1 cellular context compared by ENCODE assay signal in the genomic region with DNA sequence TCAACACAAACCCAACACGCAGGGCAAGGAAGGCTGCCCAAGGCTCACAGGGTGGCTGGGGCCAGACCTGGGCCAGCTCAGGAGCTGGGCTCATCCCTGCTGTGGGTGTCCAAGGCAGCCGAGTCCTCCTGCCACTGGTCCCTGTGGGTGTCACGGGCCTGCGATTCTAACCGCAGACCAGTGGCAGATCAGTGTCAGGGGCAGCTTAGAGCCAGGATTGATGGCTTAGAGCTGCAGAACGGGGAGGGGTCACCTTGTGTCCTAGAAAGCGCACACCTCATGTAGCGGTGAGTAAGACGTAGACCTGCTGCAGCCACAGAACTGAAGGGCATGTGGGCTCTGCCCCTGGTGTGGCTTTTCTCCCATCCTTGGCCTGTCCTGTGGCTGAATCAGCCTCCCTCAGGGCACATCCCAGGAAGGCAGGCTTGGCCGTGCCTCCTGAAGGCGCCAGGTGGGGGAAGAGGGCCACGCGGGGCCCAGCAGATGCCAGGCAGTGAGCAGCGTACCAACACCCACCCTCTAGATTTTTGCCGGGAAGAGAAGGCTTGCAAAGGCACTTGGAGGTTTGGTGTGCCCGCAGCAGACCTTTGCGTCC.
TF ChIP-seq lines count a peak whose summit lies in the region.

No MANE protein-coding gene starts in this region.

TF ChIP-seq in SK-N-SH, 30 proteins besides CTCF, POLR2A, EP300 and RAD21:
- TF ChIP-seq GABPA (IDR thresholded peaks at IDR 0.05; ENCODE audit: low read depth) (no peak), FOXM1 (IDR thresholded peaks at IDR 0.05; ENCODE audit: low read depth) (no peak), CHD2 (IDR thresholded peaks at IDR 0.05; ENCODE audit: low read length, partially characterized antibody) (no peak), TCF12 (IDR thresholded peaks at IDR 0.05) (no peak), RXRA (IDR thresholded peaks at IDR 0.05; ENCODE audit: borderline replicate concordance, low read depth) (no peak), POLR2AphosphoS5 (IDR thresholded peaks at IDR 0.05; ENCODE audit: low read depth, low read length) (no peak), MEF2A (IDR thresholded peaks at IDR 0.05; ENCODE audit: borderline replicate concordance, low read depth) (no peak)
- TF ChIP-seq, protein P1, sequence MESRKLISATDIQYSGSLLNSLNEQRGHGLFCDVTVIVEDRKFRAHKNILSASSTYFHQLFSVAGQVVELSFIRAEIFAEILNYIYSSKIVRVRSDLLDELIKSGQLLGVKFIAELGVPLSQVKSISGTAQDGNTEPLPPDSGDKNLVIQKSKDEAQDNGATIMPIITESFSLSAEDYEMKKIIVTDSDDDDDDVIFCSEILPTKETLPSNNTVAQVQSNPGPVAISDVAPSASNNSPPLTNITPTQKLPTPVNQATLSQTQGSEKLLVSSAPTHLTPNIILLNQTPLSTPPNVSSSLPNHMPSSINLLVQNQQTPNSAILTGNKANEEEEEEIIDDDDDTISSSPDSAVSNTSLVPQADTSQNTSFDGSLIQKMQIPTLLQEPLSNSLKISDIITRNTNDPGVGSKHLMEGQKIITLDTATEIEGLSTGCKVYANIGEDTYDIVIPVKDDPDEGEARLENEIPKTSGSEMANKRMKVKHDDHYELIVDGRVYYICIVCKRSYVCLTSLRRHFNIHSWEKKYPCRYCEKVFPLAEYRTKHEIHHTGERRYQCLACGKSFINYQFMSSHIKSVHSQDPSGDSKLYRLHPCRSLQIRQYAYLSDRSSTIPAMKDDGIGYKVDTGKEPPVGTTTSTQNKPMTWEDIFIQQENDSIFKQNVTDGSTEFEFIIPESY (IDR thresholded peaks at IDR 0.05; ENCODE audit: borderline replicate concordance, low read depth), result no peak
- TF ChIP-seq, protein P2, sequence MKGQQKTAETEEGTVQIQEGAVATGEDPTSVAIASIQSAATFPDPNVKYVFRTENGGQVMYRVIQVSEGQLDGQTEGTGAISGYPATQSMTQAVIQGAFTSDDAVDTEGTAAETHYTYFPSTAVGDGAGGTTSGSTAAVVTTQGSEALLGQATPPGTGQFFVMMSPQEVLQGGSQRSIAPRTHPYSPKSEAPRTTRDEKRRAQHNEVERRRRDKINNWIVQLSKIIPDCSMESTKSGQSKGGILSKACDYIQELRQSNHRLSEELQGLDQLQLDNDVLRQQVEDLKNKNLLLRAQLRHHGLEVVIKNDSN (IDR thresholded peaks at IDR 0.05; ENCODE audit: borderline replicate concordance, low read depth), result no peak
